Comparison of ENCODE assay signal across 9 cellular contexts in the genomic region with DNA sequence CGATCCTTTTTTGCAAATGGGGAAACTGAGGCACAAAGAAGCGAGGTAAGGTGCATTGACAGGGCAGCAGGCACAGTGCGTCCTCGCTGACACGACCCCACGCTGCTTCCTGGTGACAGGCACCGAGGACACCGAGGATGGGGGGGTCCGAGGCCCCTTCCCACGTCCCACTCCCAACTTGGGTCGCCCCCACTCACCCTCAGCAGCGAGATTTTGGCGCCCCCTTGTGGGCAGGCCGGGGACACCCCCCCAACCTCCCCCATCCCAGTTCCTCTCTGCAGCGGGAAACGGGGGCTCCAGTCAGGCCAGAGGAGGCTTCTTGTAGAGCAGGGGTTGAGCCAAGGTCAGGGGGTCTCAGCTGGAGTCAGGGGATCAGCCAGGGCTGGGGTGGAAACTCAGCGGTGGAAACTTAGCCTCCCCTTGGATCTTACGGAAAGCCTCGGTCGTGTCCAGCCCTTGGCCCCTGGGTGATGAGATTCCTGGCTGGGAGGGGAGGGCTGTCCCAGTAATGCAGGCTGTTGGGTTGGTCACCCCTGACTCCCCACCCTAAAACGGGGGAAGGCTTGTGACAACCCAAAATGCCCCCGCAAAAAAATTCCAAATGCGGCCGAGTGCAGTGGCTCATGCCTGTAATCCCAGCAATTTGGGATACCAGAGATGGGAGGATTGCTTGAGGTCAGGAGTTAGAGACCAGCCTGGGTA. TPM values are rescaled to one million over a fixed set of nuclear protein-coding genes. Genes with fewer than 3 reads are reported as not detected.
DNase-seq lines count a peak whose midpoint lies in the region; ATAC-seq, FAIRE-seq and TF ChIP-seq lines count a peak whose summit lies in the region.
"Had no signal": no experiment of that assay in that cellular context is flagged by ENCODE, and none has a peak within 500 bp of the region (broad histone marks: within the 10 kb centered on the region; RNA-seq: fewer than 3 reads in every experiment).

No MANE protein-coding gene starts in this region.

- intact Hi-C loops in vagina (cut with DNase I): loop anchor here (2.0 to 5.0 kb wide), 2 partner anchors 150 to 167 kb away; no protein-coding TSS in a partner anchor

- DNase-seq in ELR (ENCODE audit: low read depth) (peak; percentile 36), Peyer's patch (peak in 1 of 3 donors; percentile 69), bronchial epithelial cell (ENCODE audit: low read depth) (no peak), midbrain (lab: John Stamatoyannopoulos, UW) (peak; percentile 20), vagina (ENCODE audit: extremely low spot score in 2 of 2) (no peak), hippocampal formation (lab: John Stamatoyannopoulos, UW) (no peak), RCC 7860 (ENCODE audit: low spot score) (no peak)

- H3K27me3 ChIP-seq in Peyer's patch (no peaks in the 10 kb centered on the region), bronchial epithelial cell (ENCODE audit: control insufficient read depth, insufficient read depth, low read length) (peaks cover 4% of the 10 kb centered on the region), vagina (no peaks in the 10 kb centered on the region)

- peaks cover 0 to 25% (median 0%) of the 10 kb centered on the region in 4 donors for H3K4me1 ChIP-seq in Peyer's patch
- H3K4me1 ChIP-seq in vagina: peaks cover 15% of the 10 kb centered on the region

- no peak overlapping the region for H3K27ac ChIP-seq in Peyer's patch
- no peak overlapping the region for H3K27ac ChIP-seq in vagina

- no peak for FAIRE-seq in bronchial epithelial cell (lab: Jason Lieb, UNC)
- no peak for FAIRE-seq in RCC 7860 (lab: Jason Lieb, UNC)
- FAIRE-seq: endometrium had no signal

- peaks cover 0 to 14% (median 0%) of the 10 kb centered on the region in 3 donors for H3K36me3 ChIP-seq in Peyer's patch
- no peaks in the 10 kb centered on the region for H3K36me3 ChIP-seq in bronchial epithelial cell (ENCODE audit: control insufficient read depth, insufficient read depth, low read length)
- no peaks in the 10 kb centered on the region for H3K36me3 ChIP-seq in vagina

- no peak overlapping the region for H3K4me3 ChIP-seq in Peyer's patch
- H3K4me3 ChIP-seq in bronchial epithelial cell (ENCODE audit: low read depth, low read length): no peak overlapping the region
- no peak overlapping the region for H3K4me3 ChIP-seq in vagina

- peak; percentile 27 to 68 (median 63) for TF ChIP-seq CTCF in Peyer's patch (IDR thresholded peaks at IDR 0.05)
- TF ChIP-seq CTCF in bronchial epithelial cell (IDR thresholded peaks at IDR 0.05; ENCODE audit: insufficient read depth, low read length, severe bottlenecking): peak; percentile 88
- peak; percentile 59 to 90 (median 87) for TF ChIP-seq CTCF in vagina (IDR thresholded peaks at IDR 0.05)

- H3K9me3 ChIP-seq in Peyer's patch (no peaks in the 10 kb centered on the region), vagina (no peaks in the 10 kb centered on the region)

- no peak for ATAC-seq in HG02678 (IDR thresholded peaks at IDR 0.05; ENCODE audit: unreplicated experiment)

- TF ChIP-seq POLR2A in Peyer's patch (IDR thresholded peaks at IDR 0.05): peak in 1 of 2 donors; percentile 9
- TF ChIP-seq POLR2A in vagina (IDR thresholded peaks at IDR 0.05): no peak

RNA-seq across cellular contexts. Expression of a gene that starts 8.2 kb away (rescaled TPM):
- 1,000 to 10,000 TPM in 1 of 4 donors, 100 to 1,000 TPM in 2, 10 to 100 TPM in 1; 75.9 to 1,153 (median 771) TPM for total RNA-seq in Peyer's patch
- total RNA-seq in bronchial epithelial cell: not detected in 2 replicates
- total RNA-seq in vagina: not detected

RNA-seq across cellular contexts. Expression of a gene that starts 11.1 kb away (rescaled TPM):
- total RNA-seq in Peyer's patch (10 to 100 TPM in 1 of 4 donors, 1 to 10 TPM in 1, not detected in 2; 5.4 to 11.0 TPM), bronchial epithelial cell (not detected in 2 replicates), vagina (not detected)

RNA-seq across cellular contexts. Expression of a gene that starts 28.4 kb away (rescaled TPM):
- total RNA-seq in Peyer's patch (10 to 100 TPM in 1 of 4 donors, 1 to 10 TPM in 3; 5.6 to 10.2 (median 9.5) TPM), bronchial epithelial cell (17.1 and 20.1 TPM in 2 replicates), vagina (15.0 TPM)

RNA-seq across cellular contexts. Expression of a gene that starts 34.0 kb away (rescaled TPM):
- total RNA-seq in Peyer's patch (10 to 100 TPM; 24.8 to 75.1 (median 38.7) TPM), bronchial epithelial cell (22.7 and 25.5 TPM in 2 replicates), vagina (29.2 TPM)

Comparison
In these comparisons a context has a peak if more than half of its experiments do, and no peak if none do; other contexts are left out.
1. DNase-seq: peak in ELR (single experiment) and midbrain (single experiment); none in bronchial epithelial cell (single experiment), vagina (0 of 2), hippocampal formation (0 of 2) and RCC 7860 (single experiment).
2. RNA of a gene that starts 8.2 kb away (total RNA-seq): 75.9 to 1,153 TPM in Peyer's patch; not detected in bronchial epithelial cell and not detected in vagina (single experiment); every median in the first group is over 10 times any median in the second.
3. Peak in every context shown above with its lines, with median percentiles within 50 percentile points of each other: CTCF ChIP-seq.